Comparison of ENCODE assay signal across 18 cellular contexts in the genomic region with DNA sequence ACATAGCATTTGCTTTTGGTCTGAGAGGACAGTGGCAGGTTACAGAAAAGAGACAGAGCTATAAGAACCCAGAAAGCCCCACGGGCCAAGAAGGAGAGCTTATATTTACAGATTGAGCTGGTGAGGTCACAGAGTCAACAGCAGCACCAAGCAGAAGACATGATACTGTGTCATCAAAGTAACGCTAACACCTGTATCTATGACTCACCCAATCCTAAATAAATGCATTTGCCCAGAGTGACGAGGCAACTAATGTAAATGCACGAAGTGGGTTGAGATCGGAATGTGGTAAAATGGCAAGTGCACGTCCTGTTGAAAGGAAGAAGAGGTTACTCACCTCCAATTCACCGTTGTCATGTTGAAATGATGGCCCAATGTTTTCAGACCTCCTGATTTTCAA. TPM values are rescaled to one million over a fixed set of nuclear protein-coding genes. Genes with fewer than 3 reads are reported as not detected.
"Had no signal": no experiment of that assay in that cellular context is flagged by ENCODE, and none has a peak within 500 bp of the region (broad histone marks: within the 10 kb centered on the region; RNA-seq: fewer than 3 reads in every experiment).

No MANE protein-coding gene starts in this region.

- H3K9me3 ChIP-seq: esophagus squamous epithelium, psoas muscle, transverse colon, vagina had no signal

- H2AFZ ChIP-seq: neural progenitor cell had no signal

- H3K27ac ChIP-seq: esophagus squamous epithelium, neural progenitor cell, psoas muscle, skin epidermis, transverse colon, vagina, VCaP had no signal

- H3K4me3 ChIP-seq: esophagus squamous epithelium, neural progenitor cell, psoas muscle, skin epidermis, transverse colon, vagina had no signal

- ATAC-seq: naive thymus-derived CD4-positive, alpha-beta T cell; psoas muscle; right cardiac atrium had no signal

- H3K36me3 ChIP-seq: esophagus squamous epithelium, neural progenitor cell, transverse colon, vagina had no signal

- DNase-seq: activated CD4-positive, alpha-beta T cell treated with anti-CD3 and anti-CD28 coated beads, Interleukin-2, amount 50 U/mL, for 1 hour; activated CD4-positive, CD25-positive, alpha-beta regulatory T cell treated with anti-CD3 and anti-CD28 coated beads, Interleukin-2, amount 50 U/mL, for 72 hours; activated CD8-positive, alpha-beta memory T cell treated with anti-CD3 and anti-CD28 coated beads, Interleukin-2, amount 50 U/mL, for 48 hours; activated gamma-delta T cell treated with Interleukin-2 at 50 U/mL for 16 hours; effector CD8-positive, alpha-beta T cell; esophagus squamous epithelium; mesenchymal stem cell; naive thymus-derived CD4-positive, alpha-beta T cell; psoas muscle; right cardiac atrium; stimulated activated CD4-positive, alpha-beta T cell treated with anti-CD3 and anti-CD28 coated beads, Interleukin-15, amount 100 ng/mL, for 24 hours; stimulated activated CD4-positive, alpha-beta T cell treated with anti-CD3 and anti-CD28 coated beads, Interleukin-2, amount 100 ng/mL, for 48 hours; transverse colon had no signal

- H3K27me3 ChIP-seq: neural progenitor cell, transverse colon, vagina had no signal

- H3K9ac ChIP-seq: neural progenitor cell had no signal

- H3K4me1 ChIP-seq: esophagus squamous epithelium, neural progenitor cell, psoas muscle, transverse colon, vagina had no signal

- H3K4me2 ChIP-seq: neural progenitor cell had no signal

RNA-seq across cellular contexts. Expression of a gene that starts 6.7 kb away (rescaled TPM):
- polyA plus RNA-seq: naive thymus-derived CD4-positive, alpha-beta T cell had no signal

RNA-seq across cellular contexts. Expression of a gene that starts 52.9 kb away (rescaled TPM):
- total RNA-seq: osteocyte had no signal
